10 cellular contexts compared by ENCODE assay signal in genomic region chr19:29831041-29831548, GRCh38. TPM values are rescaled to one million over a fixed set of nuclear protein-coding genes. Genes with fewer than 3 reads are reported as not detected.
A peak's percentile ranks its signal among the peaks of the same experiment; 100 is the strongest.
DNase-seq lines count a peak whose midpoint lies in the region; ATAC-seq and TF ChIP-seq lines count a peak whose summit lies in the region.
"Had no signal": no experiment of that assay in that cellular context is flagged by ENCODE, and none has a peak within 500 bp of the region (broad histone marks: within the 10 kb centered on the region; RNA-seq: fewer than 3 reads in every experiment).

No MANE protein-coding gene starts in this region.

- H3K9me2 ChIP-seq in SK-N-SH = no peaks in the 10 kb centered on the region

- no peak for TF ChIP-seq RAD21 in SK-N-SH (IDR thresholded peaks at IDR 0.05; ENCODE audit: low read length)

- H3K36me3 Mint-ChIP-seq in activated CD8-positive, alpha-beta memory T cell treated with anti-CD3 and anti-CD28 coated beads, Interleukin-2, amount 10 ng/mL, durations not matched to agents 7 days and 5 days = no peaks in the 10 kb centered on the region
- H3K36me3 Mint-ChIP-seq in endothelial cell (ENCODE audit: low read depth, unreplicated experiment) = no peaks in the 10 kb centered on the region

- intact Hi-C loops in stomach (cut with DNase I; ENCODE audit: low total_unique reads) = no loop called here

- POLR2A ChIA-PET in SK-N-SH (lab: Yijun Ruan, JAX) = no interaction called here

- H3K4me2 ChIP-seq in SK-N-SH = no peak overlapping the region

- WGBS in esophagus, 2 donors = 34 to 41% methylated on average over 12 of the region's 12 CpGs
- WGBS in stomach, 5 donors = 30 to 42% (median 36%) methylated on average over 12 of the region's 12 CpGs
- 45% methylated on average over 12 of the region's 12 CpGs for WGBS in SK-N-SH (ENCODE audit: low lambda C conversion rate)

- peaks cover 42% of the 10 kb centered on the region for H3K4me1 Mint-ChIP-seq in activated CD8-positive, alpha-beta memory T cell treated with anti-CD3 and anti-CD28 coated beads, Interleukin-2, amount 10 ng/mL, durations not matched to agents 7 days and 5 days
- no peaks in the 10 kb centered on the region for H3K4me1 Mint-ChIP-seq in endothelial cell (ENCODE audit: unreplicated experiment)

- H3K79me2 ChIP-seq in SK-N-SH (ENCODE audit: insufficient read depth) = no peaks in the 10 kb centered on the region

- no peak overlapping the region for H2AFZ ChIP-seq in SK-N-SH (ENCODE audit: low read depth)

- peak overlapping the region; percentile 70 to 92 for H3K27ac ChIP-seq in esophagus (ENCODE audit: low read depth in 2 of 2, low read length in 1 of 2)
- no peak overlapping the region for H3K27ac ChIP-seq in stomach
- no peak overlapping the region for H3K27ac ChIP-seq in SK-N-SH (ENCODE audit: low read depth in 2 of 2, low read length in 1 of 2)
- H3K27ac ChIP-seq: gastroesophageal sphincter, right lobe of liver had no signal

- H3K4me1 ChIP-seq in esophagus (ENCODE audit: control insufficient read depth in 2 of 2, insufficient read depth in 2 of 2, low read length in 1 of 2) (peaks cover 0 to 5% of the 10 kb centered on the region in 2 donors), stomach (no peaks in the 10 kb centered on the region), SK-N-SH (ENCODE audit: control insufficient read depth in 1 of 2, insufficient read depth in 2 of 2, low read depth in 1 of 2, low read length in 1 of 2) (no peaks in the 10 kb centered on the region)
- H3K4me1 ChIP-seq: gastroesophageal sphincter, right lobe of liver had no signal

- TF ChIP-seq CTCF in endothelial cell (IDR thresholded peaks at IDR 0.05; ENCODE audit: unreplicated experiment) = no peak
- TF ChIP-seq CTCF in stomach (IDR thresholded peaks at IDR 0.05) = no peak
- TF ChIP-seq CTCF in SK-N-SH (IDR thresholded peaks at IDR 0.05) = no peak

- H3K27ac Mint-ChIP-seq in activated CD8-positive, alpha-beta memory T cell treated with anti-CD3 and anti-CD28 coated beads, Interleukin-2, amount 10 ng/mL, durations not matched to agents 7 days and 5 days = peak overlapping the region; percentile 95
- no peak overlapping the region for H3K27ac Mint-ChIP-seq in endothelial cell (ENCODE audit: unreplicated experiment)

- peak overlapping the region; percentile 71 for H3K4me3 Mint-ChIP-seq in activated CD8-positive, alpha-beta memory T cell treated with anti-CD3 and anti-CD28 coated beads, Interleukin-2, amount 10 ng/mL, durations not matched to agents 7 days and 5 days
- H3K4me3 Mint-ChIP-seq in endothelial cell (ENCODE audit: unreplicated experiment) = no peak overlapping the region

- CTCF ChIA-PET in activated CD8-positive, alpha-beta memory T cell treated with anti-CD3 and anti-CD28 coated beads, Interleukin-2, amount 10 ng/mL, durations not matched to agents 7 days and 5 days (lab: Charles Lee) = interaction anchor here (0.7 to 2.1 kb wide), 5 partner anchors 13 to 116 kb away, joined by 3 to 5 read pairs (median 3); no protein-coding TSS in a partner anchor
- CTCF ChIA-PET in SK-N-SH (lab: Yijun Ruan, JAX) = interaction anchor here (1.0 kb wide), 1 partner anchor 114 kb away, joined by 3 read pairs; no protein-coding TSS in a partner anchor

- peak; percentile 58 for DNase-seq in LoVo (ENCODE audit: low spot score)
- peak; percentile 84 for DNase-seq in activated CD8-positive, alpha-beta memory T cell treated with anti-CD3 and anti-CD28 coated beads, Interleukin-2, amount 10 ng/mL, durations not matched to agents 7 days and 5 days
- peak; percentile 48 to 86 (median 76) for DNase-seq in stimulated activated naive CD4-positive, alpha-beta T cell (lab: John Stamatoyannopoulos, UW)
- DNase-seq in endothelial cell (ENCODE audit: low spot score) = no peak
- no peak for DNase-seq in stomach
- no peak for DNase-seq in SK-N-SH
- DNase-seq in COR-L47 (lab: John Stamatoyannopoulos, UW) = no peak

- H3K27me3 ChIP-seq in esophagus (ENCODE audit: control insufficient read depth in 1 of 2, insufficient read depth in 2 of 2, low read length in 2 of 2) (no peaks in the 10 kb centered on the region), stomach (peaks cover 0 to 30% (median 6%) of the 10 kb centered on the region in 3 donors), SK-N-SH (ENCODE audit: insufficient read depth) (no peaks in the 10 kb centered on the region)
- H3K27me3 ChIP-seq: right lobe of liver had no signal

- H3K36me3 ChIP-seq in esophagus (ENCODE audit: control insufficient read depth in 2 of 2, insufficient read depth in 2 of 2, low read length in 1 of 2) = no peaks in the 10 kb centered on the region
- H3K36me3 ChIP-seq in stomach = no peaks in the 10 kb centered on the region
- no peaks in the 10 kb centered on the region for H3K36me3 ChIP-seq in SK-N-SH (replicated peaks in 1 of 2; ENCODE audit: control insufficient read depth in 1 of 2, insufficient read depth in 2 of 2, low read length in 1 of 2)
- H3K36me3 ChIP-seq: gastroesophageal sphincter, right lobe of liver had no signal

- H3K4me3 ChIP-seq in esophagus (ENCODE audit: low read depth in 1 of 2, low read length in 2 of 2) (no peak overlapping the region), stomach (no peak overlapping the region), SK-N-SH (ENCODE audit: low read depth in 2 of 2, low read length in 1 of 2) (no peak overlapping the region)
- H3K4me3 ChIP-seq: gastroesophageal sphincter, right lobe of liver had no signal

- TF ChIP-seq POLR2A in stomach (IDR thresholded peaks at IDR 0.05) = no peak

- H3K27me3 Mint-ChIP-seq in activated CD8-positive, alpha-beta memory T cell treated with anti-CD3 and anti-CD28 coated beads, Interleukin-2, amount 10 ng/mL, durations not matched to agents 7 days and 5 days = no peaks in the 10 kb centered on the region
- H3K27me3 Mint-ChIP-seq in endothelial cell (ENCODE audit: unreplicated experiment) = peaks cover 3% of the 10 kb centered on the region

- no peak overlapping the region for H3K9ac ChIP-seq in SK-N-SH

- no peaks in the 10 kb centered on the region for H3F3A ChIP-seq in SK-N-SH (replicated peaks; ENCODE audit: insufficient read depth)

- H3K9me3 ChIP-seq in esophagus (ENCODE audit: control insufficient read depth in 2 of 2, insufficient read depth in 1 of 2, low read depth in 1 of 2, low read length in 1 of 2) (no peaks in the 10 kb centered on the region), stomach (no peaks in the 10 kb centered on the region), SK-N-SH (no peaks in the 10 kb centered on the region)
- H3K9me3 ChIP-seq: gastroesophageal sphincter, right lobe of liver had no signal

- no peaks in the 10 kb centered on the region for H4K20me1 ChIP-seq in SK-N-SH (ENCODE audit: insufficient read depth)

- H3K9me3 Mint-ChIP-seq in activated CD8-positive, alpha-beta memory T cell treated with anti-CD3 and anti-CD28 coated beads, Interleukin-2, amount 10 ng/mL, durations not matched to agents 7 days and 5 days (ENCODE audit: low read depth) = no peaks in the 10 kb centered on the region
- H3K9me3 Mint-ChIP-seq in endothelial cell (ENCODE audit: unreplicated experiment) = no peaks in the 10 kb centered on the region

- TF ChIP-seq EP300 in stomach (IDR thresholded peaks at IDR 0.05) (no peak), SK-N-SH (IDR thresholded peaks at IDR 0.05; ENCODE audit: borderline replicate concordance in 1 of 2, low read depth in 1 of 2, low read length in 1 of 2) (no peak)

- ATAC-seq in activated CD8-positive, alpha-beta memory T cell treated with anti-CD3 and anti-CD28 coated beads, Interleukin-2, amount 10 ng/mL, durations not matched to agents 7 days and 5 days = peak; percentile 93
- ATAC-seq: gastroesophageal sphincter, right lobe of liver had no signal

TF ChIP-seq in SK-N-SH, 30 proteins besides CTCF, POLR2A, EP300 and RAD21 (continues in another document):
- TF ChIP-seq TEAD4 (IDR thresholded peaks at IDR 0.05; ENCODE audit: borderline replicate concordance, insufficient read depth) = no peak
- no peak for TF ChIP-seq ZBTB33 (IDR thresholded peaks at IDR 0.05; ENCODE audit: borderline replicate concordance, low read depth)
- no peak for TF ChIP-seq FOXM1 (IDR thresholded peaks at IDR 0.05; ENCODE audit: low read depth)
- no peak for TF ChIP-seq EZH2phosphoT487 (IDR thresholded peaks at IDR 0.05; ENCODE audit: borderline replicate concordance, low read depth)
- TF ChIP-seq ELF1 (IDR thresholded peaks at IDR 0.05) = no peak
- TF ChIP-seq FOSL2 (IDR thresholded peaks at IDR 0.05; ENCODE audit: borderline replicate concordance, low read depth) = no peak
- no peak for TF ChIP-seq MXI1 (IDR thresholded peaks at IDR 0.05; ENCODE audit: low read depth, low read length)
- no peak for TF ChIP-seq USF1 (IDR thresholded peaks at IDR 0.05; ENCODE audit: borderline replicate concordance, low read depth)
- no peak for TF ChIP-seq FOXJ3 (CRISPR knock-in tag; IDR thresholded peaks at IDR 0.05)
- TF ChIP-seq RXRA (IDR thresholded peaks at IDR 0.05; ENCODE audit: borderline replicate concordance, low read depth) = no peak

RNA-seq across cellular contexts. Expression of gene CCNE1, which starts 19.3 kb away (rescaled TPM):
- 10 to 100 TPM; 27.4 to 28.6 TPM for total RNA-seq in activated CD8-positive, alpha-beta memory T cell treated with anti-CD3 and anti-CD28 coated beads, Interleukin-2, amount 10 ng/mL, durations not matched to agents 7 days and 5 days
- 1 to 10 TPM; 4.9 to 5.2 TPM for polyA plus RNA-seq in esophagus
- total RNA-seq in endothelial cell (ENCODE audit: unreplicated experiment) = 2.3 TPM
- 1 to 10 TPM in 2 of 5 donors, not detected in 3; 3.2 to 3.7 TPM for total RNA-seq in stomach
- polyA plus RNA-seq in stomach = 1 to 10 TPM; 1.7 to 3.1 (median 2.6) TPM
- 8.9 and 9.0 TPM in 2 replicates for polyA plus RNA-seq in SK-N-SH (2012; rRNA removed)
- polyA plus RNA-seq in SK-N-SH (2012; cell fraction: cytosol; rRNA removed) = 9.3 and 9.9 TPM in 2 replicates
- polyA plus RNA-seq in SK-N-SH (2012; cell fraction: nucleus; rRNA removed) = 14.9 and 17.0 TPM in 2 replicates

Comparison
In these comparisons a context has a peak if more than half of its experiments do, and no peak if none do; other contexts are left out.
1. DNase-seq: peak in LoVo (single experiment), activated CD8-positive, alpha-beta memory T cell treated with anti-CD3 and anti-CD28 coated beads, Interleukin-2, amount 10 ng/mL, durations not matched to agents 7 days and 5 days (single experiment) and stimulated activated naive CD4-positive, alpha-beta T cell (6 of 6); none in endothelial cell (single experiment), stomach (single experiment), SK-N-SH (single experiment) and COR-L47 (single experiment).
2. H3K27ac ChIP-seq: peak in esophagus (2 of 2); none in stomach (0 of 5) and SK-N-SH (0 of 2).